In the genomic region with DNA sequence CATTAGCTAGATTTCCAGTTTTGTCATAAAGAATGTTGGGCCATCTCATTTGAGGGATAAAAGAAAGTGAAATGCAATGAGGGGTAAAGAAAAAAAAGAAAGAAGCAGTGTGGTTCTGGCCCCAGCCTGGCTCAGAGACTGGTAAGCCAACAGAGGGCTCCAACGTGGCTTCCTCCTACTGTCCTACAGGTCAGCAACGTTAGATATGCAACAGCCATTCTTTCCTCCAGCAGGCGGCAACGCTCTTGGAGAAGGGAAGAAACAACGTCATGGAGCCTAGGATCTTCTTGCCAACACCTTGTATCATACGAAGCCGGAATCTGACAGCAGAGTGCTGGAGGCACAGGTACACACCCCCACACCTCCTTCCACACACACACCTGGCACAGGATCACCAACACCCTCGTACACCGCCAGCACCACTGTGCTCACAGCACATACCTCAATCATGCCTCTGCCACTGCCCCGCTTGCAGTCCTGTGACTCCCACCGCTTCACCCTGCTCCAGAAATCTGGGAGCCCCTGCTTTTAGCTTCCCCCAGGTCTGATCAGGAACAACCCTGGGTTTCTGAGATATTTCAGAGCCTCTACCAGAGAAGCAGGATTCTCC, we compare ENCODE assay signal across 2 cellular contexts.
TF ChIP-seq lines count a peak whose summit lies in the region.

No MANE protein-coding gene starts in this region.

TF ChIP-seq in A549, 52 proteins besides CTCF, POLR2A, EP300 and RAD21:
- TF ChIP-seq POLR2AphosphoS2 (conservative IDR thresholded peaks at IDR 0.05; ENCODE audit: low read length): no peak
- TF ChIP-seq CHD4 (IDR thresholded peaks at IDR 0.05; ENCODE audit: borderline replicate concordance): no peak
- TF ChIP-seq FOSL2 (IDR thresholded peaks at IDR 0.05): no peak
- TF ChIP-seq FOSL2 (CRISPR knock-in tag; IDR thresholded peaks at IDR 0.05): no peak
- no peak for TF ChIP-seq NR3C1 (IDR thresholded peaks at IDR 0.05)
- no peak for TF ChIP-seq EHMT2 (IDR thresholded peaks at IDR 0.05; ENCODE audit: low read depth)
- no peak for TF ChIP-seq ZC3H11A (IDR thresholded peaks at IDR 0.05)
- TF ChIP-seq E2F6 (IDR thresholded peaks at IDR 0.05; ENCODE audit: borderline replicate concordance, low read depth): no peak
- TF ChIP-seq TP53 (CRISPR knock-in tag; IDR thresholded peaks at IDR 0.05): no peak
- TF ChIP-seq CBX2 (IDR thresholded peaks at IDR 0.05; ENCODE audit: borderline replicate concordance, low read depth): no peak
- TF ChIP-seq ZNF302 (CRISPR knock-in tag; IDR thresholded peaks at IDR 0.05): no peak
- TF ChIP-seq MAFK (IDR thresholded peaks at IDR 0.05; ENCODE audit: partially characterized antibody): no peak
- TF ChIP-seq RNF2 (IDR thresholded peaks at IDR 0.05; ENCODE audit: borderline replicate concordance, low read depth): no peak
- TF ChIP-seq CEBPB (IDR thresholded peaks at IDR 0.05): no peak
- TF ChIP-seq ZSCAN20 (CRISPR knock-in tag; IDR thresholded peaks at IDR 0.05): no peak
- no peak for TF ChIP-seq ZFP36 (IDR thresholded peaks at IDR 0.05; ENCODE audit: borderline replicate concordance, partially characterized antibody)
- no peak for TF ChIP-seq ELK1 (IDR thresholded peaks at IDR 0.05; ENCODE audit: low read depth, low read length)
- no peak for TF ChIP-seq HEYL (CRISPR knock-in tag; IDR thresholded peaks at IDR 0.05)

TF ChIP-seq in H1, 55 proteins besides CTCF, POLR2A, EP300 and RAD21:
- TF ChIP-seq CBX8 (IDR thresholded peaks at IDR 0.05; ENCODE audit: borderline replicate concordance, low read depth, low read length): no peak
